ENCODE assay signal across 41 cellular contexts in the genomic region with DNA sequence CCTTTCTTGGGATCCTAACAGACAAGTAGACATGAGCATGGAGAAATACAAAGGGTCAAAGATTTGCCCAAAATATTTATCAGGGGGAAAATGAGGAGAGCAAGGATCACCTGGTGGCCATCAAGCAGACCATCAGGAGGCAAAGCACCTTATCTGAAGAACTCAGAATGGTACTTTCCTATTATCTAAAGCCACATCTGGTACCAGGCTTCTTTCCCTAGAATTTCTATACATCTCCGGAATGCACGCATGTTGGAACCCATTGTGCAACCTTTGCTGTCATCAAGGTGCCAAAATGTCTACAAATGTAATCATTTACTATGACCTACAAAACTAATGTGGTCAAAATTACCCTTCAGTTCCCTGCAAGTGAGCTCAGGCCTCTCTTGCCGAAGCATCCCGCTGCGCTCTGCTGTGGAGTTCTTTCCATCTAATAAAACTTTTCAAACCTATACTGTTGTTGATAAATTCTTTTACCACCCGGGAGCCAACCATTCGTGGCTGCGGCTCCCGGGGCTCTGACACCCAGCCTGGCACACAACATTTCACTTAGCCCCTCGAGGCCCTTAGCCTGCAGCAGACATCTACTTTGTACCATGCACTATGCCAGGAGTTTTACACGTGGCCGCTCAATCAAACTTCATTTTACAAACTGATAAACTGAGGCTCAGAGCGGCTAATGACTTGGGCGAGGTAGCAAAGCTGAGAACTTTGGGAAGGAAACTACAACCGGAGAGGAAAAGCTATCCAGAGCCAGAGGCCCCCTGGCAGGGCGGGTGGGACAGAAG. TPM values are rescaled to one million over a fixed set of nuclear protein-coding genes. Genes with fewer than 3 reads are reported as not detected.
A peak's percentile ranks its signal among the peaks of the same experiment; 100 is the strongest.
DNase-seq lines count a peak whose midpoint lies in the region; ATAC-seq, FAIRE-seq and TF ChIP-seq lines count a peak whose summit lies in the region.
"Had no signal": no experiment of that assay in that cellular context is flagged by ENCODE, and none has a peak within 500 bp of the region (broad histone marks: within the 10 kb centered on the region; RNA-seq: fewer than 3 reads in every experiment).

No MANE protein-coding gene starts in this region.

- H3K79me2 ChIP-seq in HepG2 (ENCODE audit: insufficient read depth, low read length) (no peaks in the 10 kb centered on the region), smooth muscle cell (ENCODE audit: low read depth) (no peaks in the 10 kb centered on the region)

- no peak overlapping the region for H3K4me2 ChIP-seq in HepG2 (ENCODE audit: low read depth, low read length)
- H3K4me2 ChIP-seq in smooth muscle cell = peak overlapping the region; percentile 54

- DNase-seq in activated CD8-positive, alpha-beta memory T cell treated with anti-CD3 and anti-CD28 coated beads, Interleukin-2, amount 50 U/mL, for 48 hours = peak; percentile 32
- no peak for DNase-seq in activated CD8-positive, alpha-beta memory T cell treated with anti-CD3 and anti-CD28 coated beads for 24 hours
- no peak for DNase-seq in HepG2 (ENCODE audit: low spot score)
- DNase-seq in smooth muscle cell (lab: John Stamatoyannopoulos, UW; ENCODE audit: unreplicated experiment) = no peak
- DNase-seq in RWPE1 (ENCODE audit: low spot score) = no peak
- DNase-seq: activated CD4-positive, alpha-beta T cell treated with anti-CD3 and anti-CD28 coated beads for 4 hours; activated effector memory CD4-positive, alpha-beta T cell treated with Interleukin-2 at 50 U/mL for 16 hours; activated T-cell treated with anti-CD3 and anti-CD28 coated beads, Interleukin-2, amount 50 U/mL, for 1 hour; amygdala; DMS79 treated with DMSO at 0.1 percent for 48 hours; dorsolateral prefrontal cortex; GDM1; immature natural killer cell; KBM-7; left colon; NCI-H1092 treated with DMSO at 0.1 percent for 48 hours; NCI-H187; NCI-H2171; stimulated activated CD4-positive, alpha-beta T cell treated with anti-CD3 and anti-CD28 coated beads, Interleukin-12 subunit alpha, Interleukin-12 subunit beta, amount 100 ng/mL, for 4 hours; stimulated activated CD4-positive, alpha-beta T cell treated with anti-CD3 and anti-CD28 coated beads, Interleukin-2, amount 100 ng/mL, for 48 hours; stimulated activated naive CD8-positive, alpha-beta T cell treated with anti-CD3 and anti-CD28 coated beads, Interleukin-15, amount 100 ng/mL, for 72 hours; T1000 had no signal

- CTCF ChIA-PET in HepG2 (lab: Yijun Ruan, JAX; ENCODE audit: low intra/inter-chr PET ratio, low total read pairs) (no interaction called here), RWPE1 (lab: Yijun Ruan, JAX) (no interaction called here)

- ATAC-seq in HepG2 (no peak), HG03139 (IDR thresholded peaks at IDR 0.05; ENCODE audit: unreplicated experiment) (no peak)
- ATAC-seq: activated naive CD4-positive, alpha-beta T cell treated with anti-CD3 and anti-CD28 coated beads, Interleukin-2, amount 50 U/mL, for 72 hours; HCT116; left colon; stimulated activated naive CD8-positive, alpha-beta T cell treated with anti-CD3 and anti-CD28 coated beads, Interleukin-15, amount 100 ng/mL, for 72 hours had no signal

- H3K9me3 ChIP-seq in HepG2 (ENCODE audit: low read length) (no peaks in the 10 kb centered on the region), smooth muscle cell (replicated peaks; ENCODE audit: low read depth) (no peaks in the 10 kb centered on the region)
- H3K9me3 ChIP-seq: prostate gland, right lobe of liver, SJSA1, thoracic aorta had no signal

- in situ Hi-C loops in HepG2 (cut with HindIII; ENCODE audit: extremely low pct_ligation_motif_present, low pct_unique_long_range_greater_than_20kb) = no loop called here

- no peak overlapping the region for H3K4me3 ChIP-seq in HepG2 (replicated peaks in 1 of 3; ENCODE audit: insufficient read depth in 1 of 3, low read depth in 2 of 3, low read length in 3 of 3)
- H3K4me3 ChIP-seq in smooth muscle cell = no peak overlapping the region
- H3K4me3 ChIP-seq: dorsolateral prefrontal cortex, prostate gland, right lobe of liver, SJSA1, thoracic aorta had no signal

- TF ChIP-seq EP300 in HepG2 (IDR thresholded peaks at IDR 0.05; ENCODE audit: low read depth in 2 of 2, low read length in 2 of 2) = no peak
- no peak for TF ChIP-seq EP300 in HepG2 (CRISPR knock-in tag; IDR thresholded peaks at IDR 0.05; ENCODE audit: borderline replicate concordance)

- H2AFZ ChIP-seq in HepG2 (ENCODE audit: low read length) (no peak overlapping the region), smooth muscle cell (ENCODE audit: low read depth) (peak overlapping the region; percentile 4)

- POLR2A ChIA-PET in HepG2 (lab: Yijun Ruan, JAX) = no interaction called here
- POLR2A ChIA-PET in RWPE1 (lab: Yijun Ruan, JAX; ENCODE audit: low non-redundant PET) = no interaction called here

- H3K9ac ChIP-seq in HepG2 (ENCODE audit: insufficient read depth, low read depth, low read length) = no peak overlapping the region
- H3K9ac ChIP-seq in smooth muscle cell (ENCODE audit: low read depth) = no peak overlapping the region

- intact Hi-C loops in HepG2 (cut with micrococcal nuclease; ENCODE audit: unreplicated experiment) = no loop called here

- TF ChIP-seq POLR2A in HepG2 (IDR thresholded peaks at IDR 0.05; ENCODE audit: insufficient read depth in 1 of 2, low read depth in 2 of 2, low read length in 2 of 2) = no peak

- no TSS peak for BruUV-seq in HepG2 (replicated peaks; lab: Mats Ljungman, UMichigan)

- no peak overlapping the region for H3K27ac ChIP-seq in HepG2 (ENCODE audit: extremely low read length, insufficient read depth, low read length)
- H3K27ac ChIP-seq in smooth muscle cell (ENCODE audit: low read depth) = no peak overlapping the region
- no peak overlapping the region for H3K27ac ChIP-seq in RWPE1
- H3K27ac ChIP-seq: dorsolateral prefrontal cortex, prostate gland, right lobe of liver, SJSA1, thoracic aorta, VCaP had no signal

- 51% methylated on average over 16 of the region's 16 CpGs for WGBS in HepG2 (ENCODE audit: low lambda C conversion rate)
- WGBS in smooth muscle cell (ENCODE audit: low lambda C conversion rate) = 63% methylated on average over 16 of the region's 16 CpGs

- no peaks in the 10 kb centered on the region for H4K20me1 ChIP-seq in HepG2 (ENCODE audit: insufficient read depth, low read length)
- H4K20me1 ChIP-seq in smooth muscle cell (ENCODE audit: low read depth) = no peaks in the 10 kb centered on the region

- H3K4me1 ChIP-seq in HepG2 (ENCODE audit: insufficient read depth, low read length) = peaks cover 18% of the 10 kb centered on the region
- peaks cover 12% of the 10 kb centered on the region for H3K4me1 ChIP-seq in smooth muscle cell (ENCODE audit: low read depth)
- H3K4me1 ChIP-seq: prostate gland, right lobe of liver had no signal

- H3F3A ChIP-seq in smooth muscle cell (ENCODE audit: low read depth) = no peaks in the 10 kb centered on the region

- H3K36me3 ChIP-seq in HepG2 (replicated peaks in 1 of 2; ENCODE audit: control insufficient read depth in 1 of 2, insufficient read depth in 2 of 2, low read length in 2 of 2) = no peaks in the 10 kb centered on the region
- H3K36me3 ChIP-seq in smooth muscle cell (ENCODE audit: low read depth) = no peaks in the 10 kb centered on the region
- H3K36me3 ChIP-seq: prostate gland, right lobe of liver, SJSA1, thoracic aorta had no signal

- H3K27me3 ChIP-seq in HepG2 (ENCODE audit: control insufficient read depth in 1 of 2, insufficient read depth in 2 of 2, low read length in 2 of 2) = peaks cover 9 to 81% of the 10 kb centered on the region in 2 experiments; a peak in 4 of 5 replicates
- peaks cover 47% of the 10 kb centered on the region for H3K27me3 ChIP-seq in smooth muscle cell (ENCODE audit: low read depth)
- H3K27me3 ChIP-seq: right lobe of liver had no signal

- FAIRE-seq in HepG2 (lab: Jason Lieb, UNC) = no peak
- FAIRE-seq: frontal cortex, urothelium cell line had no signal

- no peak for TF ChIP-seq CTCF in HepG2 (CRISPR knock-in tag; IDR thresholded peaks at IDR 0.05)
- no peak for TF ChIP-seq CTCF in smooth muscle cell (IDR thresholded peaks at IDR 0.05; ENCODE audit: borderline replicate concordance, insufficient read depth, poor library complexity, severe bottlenecking)
- TF ChIP-seq CTCF in RWPE1 (conservative IDR thresholded peaks at IDR 0.05; ENCODE audit: low read depth) = no peak

- TF ChIP-seq RAD21 in HepG2 (CRISPR knock-in tag; IDR thresholded peaks at IDR 0.05) = no peak

RNA-seq across cellular contexts. Expression of gene CPXM1, which starts 3.8 kb away (rescaled TPM):
- total RNA-seq in HepG2 (2016; rRNA removed; fragmentation: Illumina TruSeq; extraction: Trizol) (not detected in 2 replicates), smooth muscle cell (40.2 and 54.0 TPM in 2 replicates)
- total RNA-seq in HepG2 (2016; cell fraction: cytosol; rRNA removed; fragmentation: Illumina TruSeq; extraction: Trizol; ENCODE audit: low read depth) = not detected in 2 replicates
- total RNA-seq in HepG2 (2016; cell fraction: insoluble cytoplasmic fraction; rRNA removed; fragmentation: Illumina TruSeq; extraction: Trizol) = not detected in 2 replicates
- total RNA-seq in HepG2 (2016; cell fraction: membrane; rRNA removed; fragmentation: Illumina TruSeq; extraction: Trizol) = not detected in 2 replicates
- not detected in 2 replicates for total RNA-seq in HepG2 (2016; cell fraction: nucleus; rRNA removed; fragmentation: Illumina TruSeq; extraction: Trizol)
- polyA plus RNA-seq in HepG2 (2011; rRNA removed) (0.07 TPM in 1 of 2 replicates, not detected in the other), smooth muscle cell (74.8 and 99.3 TPM in 2 replicates)
- polyA plus RNA-seq in HepG2 (2011; cell fraction: cytosol; rRNA removed) = 0.04 TPM in 1 of 2 replicates, not detected in the other
- polyA plus RNA-seq in HepG2 (2011; cell fraction: nucleus; rRNA removed) = 0.14 and 0.34 TPM in 2 replicates
- polyA plus RNA-seq in HepG2 (2012) = not detected in 2 replicates
- not detected in 2 replicates for polyA plus RNA-seq in HepG2 (2016; cell fraction: cytosol; fragmentation: Illumina TruSeq; extraction: Trizol; ENCODE audit: low read depth)
- polyA plus RNA-seq in HepG2 (2016; cell fraction: insoluble cytoplasmic fraction; fragmentation: Illumina TruSeq; extraction: Trizol; ENCODE audit: low read depth) = not detected in 2 replicates
- polyA plus RNA-seq in HepG2 (2016; cell fraction: membrane; fragmentation: Illumina TruSeq; extraction: Trizol; ENCODE audit: low read depth) = not detected in 2 replicates
- polyA plus RNA-seq in HepG2 (2016; cell fraction: nucleus; fragmentation: Illumina TruSeq; extraction: Trizol; ENCODE audit: insufficient read depth, low read depth) = not detected in 2 replicates
- not detected in 2 replicates for polyA minus RNA-seq in HepG2 (2011; rRNA and poly(A)+ RNA removed; ENCODE audit: low replicate concordance)
- polyA minus RNA-seq in HepG2 (2011; cell fraction: cytosol; rRNA and poly(A)+ RNA removed) = not detected in 2 replicates
- polyA minus RNA-seq in HepG2 (2011; cell fraction: nucleus; rRNA and poly(A)+ RNA removed) = not detected in 2 replicates
- total RNA-seq: A172, HT1080, NCI-H460, RPMI7951, thoracic aorta had no signal
- polyA plus RNA-seq: CD14-positive monocyte had no signal

RNA-seq across cellular contexts. Expression of gene C20orf141, which starts 10.6 kb away (rescaled TPM):
- total RNA-seq in HepG2 (2016; rRNA removed; fragmentation: Illumina TruSeq; extraction: Trizol) (not detected in 2 replicates), smooth muscle cell (not detected in 2 replicates)
- total RNA-seq in HepG2 (2016; cell fraction: cytosol; rRNA removed; fragmentation: Illumina TruSeq; extraction: Trizol; ENCODE audit: low read depth) = not detected in 2 replicates
- total RNA-seq in HepG2 (2016; cell fraction: insoluble cytoplasmic fraction; rRNA removed; fragmentation: Illumina TruSeq; extraction: Trizol) = not detected in 2 replicates
- not detected in 2 replicates for total RNA-seq in HepG2 (2016; cell fraction: membrane; rRNA removed; fragmentation: Illumina TruSeq; extraction: Trizol)
- not detected in 2 replicates for total RNA-seq in HepG2 (2016; cell fraction: nucleus; rRNA removed; fragmentation: Illumina TruSeq; extraction: Trizol)
- polyA plus RNA-seq in HepG2 (2011; rRNA removed) (not detected in 2 replicates), smooth muscle cell (0.44 TPM in 1 of 2 replicates, not detected in the other)
- polyA plus RNA-seq in HepG2 (2011; cell fraction: cytosol; rRNA removed) = not detected in 2 replicates
- not detected in 2 replicates for polyA plus RNA-seq in HepG2 (2011; cell fraction: nucleus; rRNA removed)
- not detected in 2 replicates for polyA plus RNA-seq in HepG2 (2012)
- not detected in 2 replicates for polyA plus RNA-seq in HepG2 (2016; cell fraction: cytosol; fragmentation: Illumina TruSeq; extraction: Trizol; ENCODE audit: low read depth)
- polyA plus RNA-seq in HepG2 (2016; cell fraction: insoluble cytoplasmic fraction; fragmentation: Illumina TruSeq; extraction: Trizol; ENCODE audit: low read depth) = not detected in 2 replicates
- not detected in 2 replicates for polyA plus RNA-seq in HepG2 (2016; cell fraction: membrane; fragmentation: Illumina TruSeq; extraction: Trizol; ENCODE audit: low read depth)
- polyA plus RNA-seq in HepG2 (2016; cell fraction: nucleus; fragmentation: Illumina TruSeq; extraction: Trizol; ENCODE audit: insufficient read depth, low read depth) = not detected in 2 replicates
- not detected in 2 replicates for polyA minus RNA-seq in HepG2 (2011; rRNA and poly(A)+ RNA removed; ENCODE audit: low replicate concordance)
- not detected in 2 replicates for polyA minus RNA-seq in HepG2 (2011; cell fraction: cytosol; rRNA and poly(A)+ RNA removed)
- not detected in 2 replicates for polyA minus RNA-seq in HepG2 (2011; cell fraction: nucleus; rRNA and poly(A)+ RNA removed)
- total RNA-seq: A172; activated CD8-positive, alpha-beta memory T cell treated with anti-CD3 and anti-CD28 coated beads for 36 hours; activated naive CD4-positive, alpha-beta T cell treated with anti-CD3 and anti-CD28 coated beads, Interleukin-2, amount 50 U/mL, for 72 hours; cerebellum; dorsolateral prefrontal cortex; frontal cortex; left colon; lung microvascular endothelial cell; M059J; NCI-H460; right lobe of liver; RPMI7951; SJSA1; thoracic aorta had no signal
- polyA plus RNA-seq: CD14-positive monocyte, immature natural killer cell had no signal

RNA-seq across cellular contexts. Expression of gene TMEM239, which starts 11.9 kb away (rescaled TPM):
- total RNA-seq in HepG2 (2016; rRNA removed; fragmentation: Illumina TruSeq; extraction: Trizol) (not detected in 2 replicates), smooth muscle cell (not detected in 2 replicates)
- total RNA-seq in HepG2 (2016; cell fraction: cytosol; rRNA removed; fragmentation: Illumina TruSeq; extraction: Trizol; ENCODE audit: low read depth) = not detected in 2 replicates
- not detected in 2 replicates for total RNA-seq in HepG2 (2016; cell fraction: insoluble cytoplasmic fraction; rRNA removed; fragmentation: Illumina TruSeq; extraction: Trizol)
- total RNA-seq in HepG2 (2016; cell fraction: membrane; rRNA removed; fragmentation: Illumina TruSeq; extraction: Trizol) = not detected in 2 replicates
- not detected in 2 replicates for total RNA-seq in HepG2 (2016; cell fraction: nucleus; rRNA removed; fragmentation: Illumina TruSeq; extraction: Trizol)
- polyA plus RNA-seq in HepG2 (2011; rRNA removed) (not detected in 2 replicates), smooth muscle cell (not detected in 2 replicates)
- not detected in 2 replicates for polyA plus RNA-seq in HepG2 (2011; cell fraction: cytosol; rRNA removed)
- polyA plus RNA-seq in HepG2 (2011; cell fraction: nucleus; rRNA removed) = not detected in 2 replicates
- not detected in 2 replicates for polyA plus RNA-seq in HepG2 (2012)
- polyA plus RNA-seq in HepG2 (2016; cell fraction: cytosol; fragmentation: Illumina TruSeq; extraction: Trizol; ENCODE audit: low read depth) = not detected in 2 replicates
- polyA plus RNA-seq in HepG2 (2016; cell fraction: insoluble cytoplasmic fraction; fragmentation: Illumina TruSeq; extraction: Trizol; ENCODE audit: low read depth) = not detected in 2 replicates
- polyA plus RNA-seq in HepG2 (2016; cell fraction: membrane; fragmentation: Illumina TruSeq; extraction: Trizol; ENCODE audit: low read depth) = not detected in 2 replicates
- polyA plus RNA-seq in HepG2 (2016; cell fraction: nucleus; fragmentation: Illumina TruSeq; extraction: Trizol; ENCODE audit: insufficient read depth, low read depth) = not detected in 2 replicates
- not detected in 2 replicates for polyA minus RNA-seq in HepG2 (2011; rRNA and poly(A)+ RNA removed; ENCODE audit: low replicate concordance)
- polyA minus RNA-seq in HepG2 (2011; cell fraction: cytosol; rRNA and poly(A)+ RNA removed) = not detected in 2 replicates
- polyA minus RNA-seq in HepG2 (2011; cell fraction: nucleus; rRNA and poly(A)+ RNA removed) = not detected in 2 replicates
- total RNA-seq: A172; activated CD8-positive, alpha-beta memory T cell treated with anti-CD3 and anti-CD28 coated beads for 36 hours; activated naive CD4-positive, alpha-beta T cell treated with anti-CD3 and anti-CD28 coated beads, Interleukin-2, amount 50 U/mL, for 72 hours; cerebellum; dorsolateral prefrontal cortex; frontal cortex; HT1080; left colon; lung microvascular endothelial cell; M059J; NCI-H460; prostate gland; right lobe of liver; RPMI7951; SJSA1; thoracic aorta had no signal
- polyA plus RNA-seq: CD14-positive monocyte, immature natural killer cell had no signal

RNA-seq across cellular contexts. Expression of gene PCED1A, which starts 36.2 kb away (rescaled TPM):
- total RNA-seq in HepG2 (2016; rRNA removed; fragmentation: Illumina TruSeq; extraction: Trizol) = 12.6 and 40.1 TPM in 2 replicates
- 15.8 and 19.1 TPM in 2 replicates for total RNA-seq in HepG2 (2016; cell fraction: cytosol; rRNA removed; fragmentation: Illumina TruSeq; extraction: Trizol; ENCODE audit: low read depth)
- 12.7 and 43.6 TPM in 2 replicates for total RNA-seq in HepG2 (2016; cell fraction: insoluble cytoplasmic fraction; rRNA removed; fragmentation: Illumina TruSeq; extraction: Trizol)
- total RNA-seq in HepG2 (2016; cell fraction: membrane; rRNA removed; fragmentation: Illumina TruSeq; extraction: Trizol) = 25.5 and 30.3 TPM in 2 replicates
- total RNA-seq in HepG2 (2016; cell fraction: nucleus; rRNA removed; fragmentation: Illumina TruSeq; extraction: Trizol) = 50.5 and 56.6 TPM in 2 replicates
- polyA plus RNA-seq in HepG2 (2011; rRNA removed) = 84.2 and 92.3 TPM in 2 replicates
- polyA plus RNA-seq in HepG2 (2011; cell fraction: cytosol; rRNA removed) = 34.6 and 52.7 TPM in 2 replicates
- 548 and 651 TPM in 2 replicates for polyA plus RNA-seq in HepG2 (2011; cell fraction: nucleus; rRNA removed)
- 37.5 and 47.0 TPM in 2 replicates for polyA plus RNA-seq in HepG2 (2012)
- 15.4 and 16.6 TPM in 2 replicates for polyA plus RNA-seq in HepG2 (2016; cell fraction: cytosol; fragmentation: Illumina TruSeq; extraction: Trizol; ENCODE audit: low read depth)
- 13.1 and 14.6 TPM in 2 replicates for polyA plus RNA-seq in HepG2 (2016; cell fraction: insoluble cytoplasmic fraction; fragmentation: Illumina TruSeq; extraction: Trizol; ENCODE audit: low read depth)
- polyA plus RNA-seq in HepG2 (2016; cell fraction: membrane; fragmentation: Illumina TruSeq; extraction: Trizol; ENCODE audit: low read depth) = 23.9 and 27.4 TPM in 2 replicates
- polyA plus RNA-seq in HepG2 (2016; cell fraction: nucleus; fragmentation: Illumina TruSeq; extraction: Trizol; ENCODE audit: insufficient read depth, low read depth) = 129 TPM in 2 replicates
- 12.5 and 33.7 TPM in 2 replicates for polyA minus RNA-seq in HepG2 (2011; rRNA and poly(A)+ RNA removed; ENCODE audit: low replicate concordance)
- 9.0 and 9.2 TPM in 2 replicates for polyA minus RNA-seq in HepG2 (2011; cell fraction: cytosol; rRNA and poly(A)+ RNA removed)
- polyA minus RNA-seq in HepG2 (2011; cell fraction: nucleus; rRNA and poly(A)+ RNA removed) = 45.2 and 51.7 TPM in 2 replicates
- total RNA-seq in smooth muscle cell = 18.7 and 24.2 TPM in 2 replicates
- polyA plus RNA-seq in smooth muscle cell = 43.7 and 46.7 TPM in 2 replicates

RNA-seq across cellular contexts. Expression of gene VPS16, which starts 36.3 kb away (rescaled TPM):
- total RNA-seq in HepG2 (2016; rRNA removed; fragmentation: Illumina TruSeq; extraction: Trizol) = 27.6 and 35.4 TPM in 2 replicates
- 5.8 and 7.1 TPM in 2 replicates for total RNA-seq in HepG2 (2016; cell fraction: cytosol; rRNA removed; fragmentation: Illumina TruSeq; extraction: Trizol; ENCODE audit: low read depth)
- total RNA-seq in HepG2 (2016; cell fraction: insoluble cytoplasmic fraction; rRNA removed; fragmentation: Illumina TruSeq; extraction: Trizol) = 28.5 and 36.0 TPM in 2 replicates
- 7.1 and 7.2 TPM in 2 replicates for total RNA-seq in HepG2 (2016; cell fraction: membrane; rRNA removed; fragmentation: Illumina TruSeq; extraction: Trizol)
- 36.6 and 39.6 TPM in 2 replicates for total RNA-seq in HepG2 (2016; cell fraction: nucleus; rRNA removed; fragmentation: Illumina TruSeq; extraction: Trizol)
- 34.2 and 44.0 TPM in 2 replicates for polyA plus RNA-seq in HepG2 (2011; rRNA removed)
- 21.5 and 23.3 TPM in 2 replicates for polyA plus RNA-seq in HepG2 (2011; cell fraction: cytosol; rRNA removed)
- 216 and 253 TPM in 2 replicates for polyA plus RNA-seq in HepG2 (2011; cell fraction: nucleus; rRNA removed)
- polyA plus RNA-seq in HepG2 (2012) = 26.0 and 31.8 TPM in 2 replicates
- polyA plus RNA-seq in HepG2 (2016; cell fraction: cytosol; fragmentation: Illumina TruSeq; extraction: Trizol; ENCODE audit: low read depth) = 3.7 and 4.5 TPM in 2 replicates
- polyA plus RNA-seq in HepG2 (2016; cell fraction: insoluble cytoplasmic fraction; fragmentation: Illumina TruSeq; extraction: Trizol; ENCODE audit: low read depth) = 22.7 and 23.3 TPM in 2 replicates
- polyA plus RNA-seq in HepG2 (2016; cell fraction: membrane; fragmentation: Illumina TruSeq; extraction: Trizol; ENCODE audit: low read depth) = 4.4 and 5.8 TPM in 2 replicates
- 85.0 and 94.6 TPM in 2 replicates for polyA plus RNA-seq in HepG2 (2016; cell fraction: nucleus; fragmentation: Illumina TruSeq; extraction: Trizol; ENCODE audit: insufficient read depth, low read depth)
- 26.6 and 68.4 TPM in 2 replicates for polyA minus RNA-seq in HepG2 (2011; rRNA and poly(A)+ RNA removed; ENCODE audit: low replicate concordance)
- polyA minus RNA-seq in HepG2 (2011; cell fraction: cytosol; rRNA and poly(A)+ RNA removed) = 14.9 and 18.9 TPM in 2 replicates
- 34.0 and 43.6 TPM in 2 replicates for polyA minus RNA-seq in HepG2 (2011; cell fraction: nucleus; rRNA and poly(A)+ RNA removed)
- 26.3 and 30.2 TPM in 2 replicates for total RNA-seq in smooth muscle cell
- polyA plus RNA-seq in smooth muscle cell = 32.4 and 36.9 TPM in 2 replicates

Comparison
In these comparisons a context has a peak if more than half of its experiments do, and no peak if none do; other contexts are left out.
1. RNA of gene CPXM1, which starts 3.8 kb away (total RNA-seq): 40.2 to 54.0 TPM in smooth muscle cell; not detected in HepG2; every median in the first group is over 10 times any median in the second.